10 cellular contexts compared by ENCODE assay signal in the genomic region with DNA sequence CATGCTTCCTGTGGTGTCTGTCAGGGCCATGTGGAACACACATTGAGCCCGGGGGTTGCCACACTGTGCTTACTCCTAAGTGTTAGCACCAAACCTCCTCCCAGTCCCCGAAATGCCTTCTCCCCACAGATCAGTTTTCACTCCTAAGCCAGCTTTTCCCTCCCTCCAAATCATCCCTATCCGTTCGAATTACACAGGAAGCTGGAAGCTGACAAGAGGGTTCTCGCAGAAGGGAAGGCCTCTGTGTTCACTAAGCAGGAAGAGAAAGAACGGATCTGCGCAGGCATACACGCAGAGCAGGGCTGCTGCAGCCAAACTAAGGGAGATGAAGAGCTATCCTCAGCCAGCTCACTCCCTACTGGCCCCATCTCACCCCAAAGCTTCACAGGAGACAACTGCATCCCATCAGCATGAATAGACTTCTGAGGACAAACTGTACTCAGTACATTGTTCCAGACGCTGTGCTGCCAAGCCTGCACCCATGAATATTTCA. TPM values are rescaled to one million over a fixed set of nuclear protein-coding genes. Genes with fewer than 3 reads are reported as not detected.
DNase-seq lines count a peak whose midpoint lies in the region; ATAC-seq and TF ChIP-seq lines count a peak whose summit lies in the region.
"Had no signal": no experiment of that assay in that cellular context is flagged by ENCODE, and none has a peak within 500 bp of the region (broad histone marks: within the 10 kb centered on the region; RNA-seq: fewer than 3 reads in every experiment).

No MANE protein-coding gene starts in this region.

- peak; percentile 59 for DNase-seq in Ammon's horn (ENCODE audit: low spot score)
- DNase-seq in Right ventricle myocardium superior, result no peak
- DNase-seq in osteocyte (ENCODE audit: extremely low spot score, unreplicated experiment), result peak; percentile 36
- no peak for DNase-seq in NCI-H1694 treated with DMSO at 0.1 percent for 48 hours (lab: John Stamatoyannopoulos, UW)
- no peak for DNase-seq in NCI-H2227 treated with DMSO at 0.1 percent for 48 hours (lab: John Stamatoyannopoulos, UW)
- DNase-seq in NCI-H2196 (lab: John Stamatoyannopoulos, UW; ENCODE audit: unreplicated experiment), result no peak
- no peak for DNase-seq in amniotic stem cell (lab: John Stamatoyannopoulos, UW)
- DNase-seq: NCI-H69 had no signal

- no peak overlapping the region for H3K4me3 Mint-ChIP-seq in activated T-helper 17 cell treated with anti-CD3 and anti-CD28 coated beads, Interleukin-2, amount 50 U/mL, for 72 hours
- H3K4me3 Mint-ChIP-seq in osteocyte (ENCODE audit: unreplicated experiment), result no peak overlapping the region
- H3K4me3 Mint-ChIP-seq: CD14-positive monocyte had no signal

- intact Hi-C loops in Right ventricle myocardium superior (cut with DNase I), result no loop called here

- H3K9me3 Mint-ChIP-seq in activated T-helper 17 cell treated with anti-CD3 and anti-CD28 coated beads, Interleukin-2, amount 50 U/mL, for 72 hours, result no peaks in the 10 kb centered on the region
- H3K9me3 Mint-ChIP-seq in osteocyte (ENCODE audit: unreplicated experiment), result peaks cover 11% of the 10 kb centered on the region

- no peaks in the 10 kb centered on the region for H3K36me3 Mint-ChIP-seq in activated T-helper 17 cell treated with anti-CD3 and anti-CD28 coated beads, Interleukin-2, amount 50 U/mL, for 72 hours (ENCODE audit: low read depth)
- peaks cover 14% of the 10 kb centered on the region for H3K36me3 Mint-ChIP-seq in osteocyte (ENCODE audit: unreplicated experiment)

- no peaks in the 10 kb centered on the region for H3K27me3 Mint-ChIP-seq in activated T-helper 17 cell treated with anti-CD3 and anti-CD28 coated beads, Interleukin-2, amount 50 U/mL, for 72 hours
- no peaks in the 10 kb centered on the region for H3K27me3 Mint-ChIP-seq in osteocyte (ENCODE audit: unreplicated experiment)

- no peak for ATAC-seq in activated T-helper 17 cell treated with anti-CD3 and anti-CD28 coated beads, Interleukin-2, amount 50 U/mL, for 72 hours (replicated peaks)
- peak; percentile 64 for ATAC-seq in Right ventricle myocardium superior (ENCODE audit: poor library complexity)

- no peak for TF ChIP-seq CTCF in osteocyte (IDR thresholded peaks at IDR 0.05)

- peak overlapping the region; percentile 2 for H3K27ac Mint-ChIP-seq in activated T-helper 17 cell treated with anti-CD3 and anti-CD28 coated beads, Interleukin-2, amount 50 U/mL, for 72 hours
- H3K27ac Mint-ChIP-seq in osteocyte (ENCODE audit: unreplicated experiment), result peak overlapping the region; percentile 53
- H3K27ac Mint-ChIP-seq: CD14-positive monocyte had no signal

- H3K4me1 Mint-ChIP-seq in activated T-helper 17 cell treated with anti-CD3 and anti-CD28 coated beads, Interleukin-2, amount 50 U/mL, for 72 hours, result no peaks in the 10 kb centered on the region
- H3K4me1 Mint-ChIP-seq in osteocyte (ENCODE audit: unreplicated experiment), result peaks cover 8% of the 10 kb centered on the region
- H3K4me1 Mint-ChIP-seq: CD14-positive monocyte had no signal

RNA-seq across cellular contexts. Expression of a gene that starts 32.3 kb away (rescaled TPM):
- 1 to 10 TPM; 7.0 to 7.4 TPM for total RNA-seq in activated T-helper 17 cell treated with anti-CD3 and anti-CD28 coated beads, Interleukin-2, amount 50 U/mL, for 72 hours
- total RNA-seq in Right ventricle myocardium superior (2.6 TPM), osteocyte (35.1 and 35.8 TPM in 2 replicates)

Comparison
In these comparisons a context has a peak if more than half of its experiments do, and no peak if none do; other contexts are left out.
1. DNase-seq: peak in Ammon's horn (single experiment) and osteocyte (single experiment); none in Right ventricle myocardium superior (single experiment), NCI-H1694 treated with DMSO at 0.1 percent for 48 hours (single experiment), NCI-H2227 treated with DMSO at 0.1 percent for 48 hours (single experiment), NCI-H2196 (single experiment) and amniotic stem cell (single experiment).